Comparison of ENCODE assay signal across 8 cellular contexts in genomic region chr1:43945898-43946243, GRCh38. TPM values are rescaled to one million over a fixed set of nuclear protein-coding genes. Genes with fewer than 3 reads are reported as not detected.
A peak's percentile ranks its signal among the peaks of the same experiment; 100 is the strongest.
DNase-seq lines count a peak whose midpoint lies in the region; ATAC-seq and TF ChIP-seq lines count a peak whose summit lies in the region.

No MANE protein-coding gene starts in this region.

- H3K36me3 Mint-ChIP-seq in activated naive CD4-positive, alpha-beta T cell treated with anti-CD3 and anti-CD28 coated beads for 36 hours (ENCODE audit: low read depth) = peaks cover 7% of the 10 kb centered on the region
- H3K36me3 Mint-ChIP-seq in type B pancreatic cell = peaks cover 6% of the 10 kb centered on the region

- H3K4me3 ChIP-seq in astrocyte of the cerebellum (ENCODE audit: low read depth, low read length) = peak overlapping the region; percentile 85

- peaks cover 37% of the 10 kb centered on the region for H3K4me1 Mint-ChIP-seq in activated naive CD4-positive, alpha-beta T cell treated with anti-CD3 and anti-CD28 coated beads for 36 hours (ENCODE audit: low read depth)
- H3K4me1 Mint-ChIP-seq in type B pancreatic cell (ENCODE audit: unreplicated experiment) = peaks cover 31% of the 10 kb centered on the region

- H3K27ac Mint-ChIP-seq in activated naive CD4-positive, alpha-beta T cell treated with anti-CD3 and anti-CD28 coated beads for 36 hours = peak overlapping the region; percentile 88
- H3K27ac Mint-ChIP-seq in type B pancreatic cell = peak overlapping the region; percentile 90

- CTCF ChIA-PET in activated naive CD4-positive, alpha-beta T cell treated with anti-CD3 and anti-CD28 coated beads for 36 hours (lab: Charles Lee) = interaction anchor here (0.6 to 5.6 kb wide), 18 partner anchors 9 to 456 kb away, joined by 3 to 76 read pairs (median 4); partner anchors contain the start of genes ARTN and PTPRF

- H3K9me3 Mint-ChIP-seq in activated naive CD4-positive, alpha-beta T cell treated with anti-CD3 and anti-CD28 coated beads for 36 hours = no peaks in the 10 kb centered on the region
- no peaks in the 10 kb centered on the region for H3K9me3 Mint-ChIP-seq in type B pancreatic cell

- no peak for DNase-seq in activated naive CD4-positive, alpha-beta T cell treated with anti-CD3 and anti-CD28 coated beads for 36 hours
- DNase-seq in activated naive CD4-positive, alpha-beta T cell (lab: John Stamatoyannopoulos, UW) = no peak
- DNase-seq in astrocyte of the cerebellum (ENCODE audit: low read depth) = no peak
- DNase-seq in medulla oblongata (ENCODE audit: extremely low spot score) = peak; percentile 48
- no peak for DNase-seq in type B pancreatic cell (ENCODE audit: extremely low spot score, unreplicated experiment)
- DNase-seq in sciatic nerve (ENCODE audit: low spot score) = no peak
- DNase-seq in GM03348 (ENCODE audit: low spot score) = no peak

- ATAC-seq in HG02798 (IDR thresholded peaks at IDR 0.05; ENCODE audit: poor library complexity, unreplicated experiment) = no peak
- ATAC-seq in sciatic nerve = no peak

- intact Hi-C loops in activated naive CD4-positive, alpha-beta T cell treated with anti-CD3 and anti-CD28 coated beads for 36 hours (cut with micrococcal nuclease) = loop anchor here (1.0 to 10.0 kb wide), 10 partner anchors 12 to 581 kb away; partner anchors contain the start of genes ATP6V0B, CCDC24, ELOVL1 and KDM4A
- intact Hi-C loops in sciatic nerve (cut with DNase I) = no loop called here

- no peaks in the 10 kb centered on the region for H3K27me3 Mint-ChIP-seq in activated naive CD4-positive, alpha-beta T cell treated with anti-CD3 and anti-CD28 coated beads for 36 hours (ENCODE audit: low read depth)
- peaks cover 4% of the 10 kb centered on the region for H3K27me3 Mint-ChIP-seq in type B pancreatic cell

- peak overlapping the region; percentile 90 for H3K4me3 Mint-ChIP-seq in activated naive CD4-positive, alpha-beta T cell treated with anti-CD3 and anti-CD28 coated beads for 36 hours
- H3K4me3 Mint-ChIP-seq in type B pancreatic cell = peak overlapping the region; percentile 91

- TF ChIP-seq CTCF in astrocyte of the cerebellum (IDR thresholded peaks at IDR 0.05; ENCODE audit: low read depth, low read length, missing control alignments) (no peak), type B pancreatic cell (conservative IDR thresholded peaks at IDR 0.05) (no peak)

- in situ Hi-C loops in astrocyte of the cerebellum (cut with HindIII; ENCODE audit: low sequenced_read_pairs) = no loop called here

RNA-seq across cellular contexts. Expression of gene IPO13, which starts 0.9 kb away (rescaled TPM):
- total RNA-seq in activated naive CD4-positive, alpha-beta T cell treated with anti-CD3 and anti-CD28 coated beads for 36 hours = 10 to 100 TPM in 1 of 2 experiments, 1 to 10 TPM in 1; 8.0 to 12.4 TPM
- 31.5 and 39.4 TPM in 2 replicates for total RNA-seq in type B pancreatic cell (ENCODE audit: low replicate concordance)
- 29.0 TPM for total RNA-seq in sciatic nerve

RNA-seq across cellular contexts. Expression of gene ARTN, which starts 12.3 kb away (rescaled TPM):
- not detected for total RNA-seq in activated naive CD4-positive, alpha-beta T cell treated with anti-CD3 and anti-CD28 coated beads for 36 hours
- 6.4 and 7.2 TPM in 2 replicates for total RNA-seq in type B pancreatic cell (ENCODE audit: low replicate concordance)
- total RNA-seq in sciatic nerve = 0.94 TPM

RNA-seq across cellular contexts. Expression of gene DPH2, which starts 23.9 kb away (rescaled TPM):
- total RNA-seq in activated naive CD4-positive, alpha-beta T cell treated with anti-CD3 and anti-CD28 coated beads for 36 hours = 10 to 100 TPM; 22.2 to 27.7 TPM
- 25.7 and 30.2 TPM in 2 replicates for total RNA-seq in type B pancreatic cell (ENCODE audit: low replicate concordance)
- total RNA-seq in sciatic nerve = 12.0 TPM

RNA-seq across cellular contexts. Expression of gene ATP6V0B, which starts 28.9 kb away (rescaled TPM):
- total RNA-seq in activated naive CD4-positive, alpha-beta T cell treated with anti-CD3 and anti-CD28 coated beads for 36 hours = 10 to 100 TPM; 44.2 to 52.6 TPM
- total RNA-seq in type B pancreatic cell (ENCODE audit: low replicate concordance) (115 and 135 TPM in 2 replicates), sciatic nerve (79.4 TPM)

RNA-seq across cellular contexts. Expression of gene B4GALT2, which starts 33.1 kb away (rescaled TPM):
- total RNA-seq in activated naive CD4-positive, alpha-beta T cell treated with anti-CD3 and anti-CD28 coated beads for 36 hours = 10 to 100 TPM; 18.7 to 19.2 TPM
- total RNA-seq in type B pancreatic cell (ENCODE audit: low replicate concordance) (44.3 and 54.8 TPM in 2 replicates), sciatic nerve (26.5 TPM)
